ENCODE assay signal across 8 cellular contexts in the genomic region with DNA sequence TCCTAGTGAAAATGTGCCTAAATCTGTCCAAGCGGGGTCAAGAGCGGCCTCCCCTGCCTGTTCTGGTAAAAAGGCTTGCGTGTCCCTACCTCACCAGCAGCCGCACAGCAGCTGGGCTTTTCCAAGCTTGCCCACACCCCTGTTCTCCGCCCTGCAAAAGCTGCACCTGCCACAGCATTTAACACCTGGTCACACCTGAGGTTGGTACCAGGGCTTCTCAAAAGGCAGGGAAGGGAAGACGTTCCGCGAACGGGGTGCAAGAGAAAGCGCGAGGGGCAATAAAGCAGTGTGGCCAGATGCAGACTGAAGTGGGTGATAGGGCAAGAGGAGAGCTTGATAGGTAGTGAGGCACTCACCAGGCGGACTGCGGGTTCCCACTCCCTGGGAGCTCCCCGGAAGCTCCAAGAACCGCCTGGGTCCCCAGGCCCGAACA. TPM values are rescaled to one million over a fixed set of nuclear protein-coding genes. Genes with fewer than 3 reads are reported as not detected.
DNase-seq lines count a peak whose midpoint lies in the region; ATAC-seq and TF ChIP-seq lines count a peak whose summit lies in the region.

No MANE protein-coding gene starts in this region.

- intact Hi-C loops in activated CD8-positive, alpha-beta T cell treated with anti-CD3 and anti-CD28 coated beads for 36 hours (cut with micrococcal nuclease), result no loop called here
- intact Hi-C loops in ovary (cut with DNase I), result no loop called here

- DNase-seq in AG08396 (ENCODE audit: low spot score) (peak; percentile 48), NCI-H2029 (lab: John Stamatoyannopoulos, UW) (peak; percentile 29), globus pallidus (ENCODE audit: low spot score) (peak; percentile 1), ovary (peak in 4 of 5 donors; percentile 15 to 40 (median 22))
- no peak for DNase-seq in activated CD8-positive, alpha-beta T cell treated with anti-CD3 and anti-CD28 coated beads for 36 hours
- no peak for DNase-seq in stimulated activated CD4-positive, alpha-beta T cell treated with anti-CD3 and anti-CD28 coated beads, Interleukin-4, amount 100 ng/mL, for 1 hour

- peak overlapping the region; percentile 81 for H3K4me3 ChIP-seq in ovary

- H3K9me3 Mint-ChIP-seq in activated CD8-positive, alpha-beta T cell treated with anti-CD3 and anti-CD28 coated beads for 36 hours, result no peaks in the 10 kb centered on the region

- peak overlapping the region; percentile 92 for H3K27ac Mint-ChIP-seq in activated CD8-positive, alpha-beta T cell treated with anti-CD3 and anti-CD28 coated beads for 36 hours

- WGBS in ovary, 3 donors, result 2 to 5% (median 2%) methylated on average over 16 of the region's 16 CpGs

- no peaks in the 10 kb centered on the region for H3K9me3 ChIP-seq in ovary

- peaks cover 6% of the 10 kb centered on the region for H3K36me3 Mint-ChIP-seq in activated CD8-positive, alpha-beta T cell treated with anti-CD3 and anti-CD28 coated beads for 36 hours (ENCODE audit: low read depth)

- peak; percentile 57 for ATAC-seq in GM18502 (IDR thresholded peaks at IDR 0.05; ENCODE audit: poor library complexity, unreplicated experiment)
- peak; percentile 41 for ATAC-seq in HG02884 (IDR thresholded peaks at IDR 0.05; ENCODE audit: unreplicated experiment)
- no peak for ATAC-seq in activated CD8-positive, alpha-beta T cell treated with anti-CD3 and anti-CD28 coated beads for 36 hours

- H3K27me3 Mint-ChIP-seq in activated CD8-positive, alpha-beta T cell treated with anti-CD3 and anti-CD28 coated beads for 36 hours, result no peaks in the 10 kb centered on the region

- no peak for TF ChIP-seq POLR2A in ovary (IDR thresholded peaks at IDR 0.05)

- H3K4me1 ChIP-seq in ovary (ENCODE audit: insufficient read depth), result peaks cover 7% of the 10 kb centered on the region

- peak overlapping the region; percentile 40 to 69 for H3K27ac ChIP-seq in ovary

- no peak for TF ChIP-seq CTCF in activated CD8-positive, alpha-beta T cell treated with anti-CD3 and anti-CD28 coated beads for 36 hours (IDR thresholded peaks at IDR 0.05)
- TF ChIP-seq CTCF in ovary (IDR thresholded peaks at IDR 0.05), result no peak

- H3K36me3 ChIP-seq in ovary, result no peaks in the 10 kb centered on the region

- POLR2A ChIA-PET in activated CD8-positive, alpha-beta T cell treated with anti-CD3 and anti-CD28 coated beads for 36 hours (lab: Charles Lee), result interaction anchor here (1.0 to 1.2 kb wide), 3 partner anchors 10 to 15 kb away, joined by 3 read pairs; no protein-coding TSS in a partner anchor

- CTCF ChIA-PET in activated CD8-positive, alpha-beta T cell treated with anti-CD3 and anti-CD28 coated beads for 36 hours (lab: Charles Lee), result interaction anchor here (1.0 to 8.3 kb wide), 6 partner anchors 11 to 293 kb away, joined by 3 to 69 read pairs (median 4); a partner anchor contains a TSS

- no peak for TF ChIP-seq EP300 in ovary (IDR thresholded peaks at IDR 0.05)

- H3K4me1 Mint-ChIP-seq in activated CD8-positive, alpha-beta T cell treated with anti-CD3 and anti-CD28 coated beads for 36 hours (ENCODE audit: low read depth), result peaks cover 39% of the 10 kb centered on the region

- H3K27me3 ChIP-seq in ovary, result no peaks in the 10 kb centered on the region

- peak overlapping the region; percentile 95 for H3K4me3 Mint-ChIP-seq in activated CD8-positive, alpha-beta T cell treated with anti-CD3 and anti-CD28 coated beads for 36 hours

RNA-seq across cellular contexts. Expression of a gene that starts 25.6 kb away (rescaled TPM):
- total RNA-seq in activated CD8-positive, alpha-beta T cell treated with anti-CD3 and anti-CD28 coated beads for 36 hours, result 1 to 10 TPM; 4.4 to 5.3 TPM
- 1 to 10 TPM; 1.6 to 3.3 (median 2.3) TPM for total RNA-seq in ovary
- polyA plus RNA-seq in ovary, result 1 to 10 TPM in 1 of 2 donors, under 1 TPM in 1; 0.91 to 4.0 TPM

Comparison
In these comparisons a context has a peak if more than half of its experiments do, and no peak if none do; other contexts are left out.
1. DNase-seq: peak in AG08396 (single experiment), NCI-H2029 (single experiment), globus pallidus (single experiment) and ovary (4 of 5); none in activated CD8-positive, alpha-beta T cell treated with anti-CD3 and anti-CD28 coated beads for 36 hours (single experiment) and stimulated activated CD4-positive, alpha-beta T cell treated with anti-CD3 and anti-CD28 coated beads, Interleukin-4, amount 100 ng/mL, for 1 hour (single experiment).